ENCODE assay signal across 13 cellular contexts in the genomic region with DNA sequence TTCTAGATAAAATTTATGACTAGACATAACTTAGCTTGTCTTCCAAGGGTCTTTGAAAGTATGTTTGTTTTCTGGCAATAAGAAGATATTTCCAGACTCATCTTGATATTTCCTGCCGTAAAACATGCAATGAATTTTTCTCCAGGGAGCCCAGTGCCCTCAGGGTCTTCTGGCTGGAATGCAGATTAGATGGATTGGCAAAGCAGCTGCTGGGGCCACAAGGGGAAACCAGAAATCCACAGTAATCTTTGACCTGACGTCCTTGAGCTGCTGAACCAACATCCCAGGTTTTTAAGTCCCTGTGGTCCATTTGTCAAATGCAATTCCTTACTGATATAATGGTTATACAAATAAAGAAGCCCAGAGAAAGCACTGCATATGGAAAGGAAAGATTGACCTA.
DNase-seq lines count a peak whose midpoint lies in the region; ATAC-seq and TF ChIP-seq lines count a peak whose summit lies in the region.
"Had no signal": no experiment of that assay in that cellular context is flagged by ENCODE, and none has a peak within 500 bp of the region (broad histone marks: within the 10 kb centered on the region; RNA-seq: fewer than 3 reads in every experiment).

No MANE protein-coding gene starts in this region.

- H3K4me2 ChIP-seq in hepatocyte (no peak overlapping the region), smooth muscle cell (peak overlapping the region; percentile 7), PC-9 (no peak overlapping the region)

- intact Hi-C loops in left ventricle myocardium inferior (cut with micrococcal nuclease) = no loop called here
- intact Hi-C loops in PC-9 (cut with micrococcal nuclease; ENCODE audit: unreplicated experiment) = no loop called here

- no peaks in the 10 kb centered on the region for H3K9me3 ChIP-seq in cardiac muscle cell (ENCODE audit: low read depth)
- H3K9me3 ChIP-seq in left ventricle myocardium inferior (replicated peaks) = no peaks in the 10 kb centered on the region
- H3K9me3 ChIP-seq in SJCRH30 (replicated peaks) = peaks cover 3% of the 10 kb centered on the region; the same call in 1 of the 2 replicates
- H3K9me3 ChIP-seq in hepatocyte (ENCODE audit: low read depth) = no peaks in the 10 kb centered on the region
- H3K9me3 ChIP-seq in smooth muscle cell (replicated peaks; ENCODE audit: low read depth) = no peaks in the 10 kb centered on the region
- H3K9me3 ChIP-seq in PC-9 (ENCODE audit: insufficient read depth, low read depth) = no peaks in the 10 kb centered on the region; the same call in 1 of the 2 replicates
- H3K9me3 ChIP-seq: ovary had no signal

- H3F3A ChIP-seq in smooth muscle cell (ENCODE audit: low read depth) (peaks cover 6% of the 10 kb centered on the region), PC-9 (ENCODE audit: insufficient read depth, low read depth) (no peaks in the 10 kb centered on the region; the same call in 1 of the 2 replicates)

- H3K27me3 ChIP-seq in cardiac muscle cell (no peaks in the 10 kb centered on the region), left ventricle myocardium inferior (ENCODE audit: low read depth) (no peaks in the 10 kb centered on the region), SJCRH30 (no peaks in the 10 kb centered on the region), hepatocyte (no peaks in the 10 kb centered on the region), smooth muscle cell (ENCODE audit: low read depth) (no peaks in the 10 kb centered on the region), PC-9 (ENCODE audit: insufficient read depth, low read depth) (no peaks in the 10 kb centered on the region)

- peak; percentile 19 to 65 for DNase-seq in cardiac muscle cell (ENCODE audit: low read depth in 1 of 2, low spot score in 1 of 2)
- no peak for DNase-seq in left ventricle myocardium inferior
- DNase-seq in SJCRH30 = peak; percentile 94 to 97
- no peak for DNase-seq in hepatocyte (ENCODE audit: low spot score)
- DNase-seq in smooth muscle cell (lab: John Stamatoyannopoulos, UW; ENCODE audit: unreplicated experiment) = no peak
- no peak for DNase-seq in NCI-H1436 (lab: John Stamatoyannopoulos, UW)
- DNase-seq in PC-9 = no peak
- DNase-seq: activated CD4-positive, CD25-positive, alpha-beta regulatory T cell treated with anti-CD3 and anti-CD28 coated beads, Interleukin-2, amount 50 U/mL, for 72 hours; mammary epithelial cell; MM.1S; ovary; substantia nigra had no signal

- H3K4me3 ChIP-seq in cardiac muscle cell (no peak overlapping the region), left ventricle myocardium inferior (no peak overlapping the region), SJCRH30 (no peak overlapping the region), hepatocyte (no peak overlapping the region), smooth muscle cell (no peak overlapping the region), PC-9 (no peak overlapping the region)
- H3K4me3 ChIP-seq: ovary had no signal

- no peak for TF ChIP-seq CTCF in cardiac muscle cell (IDR thresholded peaks at IDR 0.05; ENCODE audit: low read depth, low read length)
- no peak for TF ChIP-seq CTCF in left ventricle myocardium inferior (IDR thresholded peaks at IDR 0.05; ENCODE audit: borderline replicate concordance)
- no peak for TF ChIP-seq CTCF in hepatocyte (IDR thresholded peaks at IDR 0.05; ENCODE audit: poor library complexity)
- TF ChIP-seq CTCF in smooth muscle cell (IDR thresholded peaks at IDR 0.05; ENCODE audit: borderline replicate concordance, insufficient read depth, poor library complexity, severe bottlenecking) = no peak
- no peak for TF ChIP-seq CTCF in PC-9 (conservative IDR thresholded peaks at IDR 0.05)

- H4K20me1 ChIP-seq in hepatocyte (ENCODE audit: insufficient read depth, poor library complexity, severe bottlenecking) (no peaks in the 10 kb centered on the region), smooth muscle cell (ENCODE audit: low read depth) (no peaks in the 10 kb centered on the region), PC-9 (ENCODE audit: insufficient read depth) (no peaks in the 10 kb centered on the region)

- no peak for ATAC-seq in GM21723 (IDR thresholded peaks at IDR 0.05; ENCODE audit: unreplicated experiment)

- POLR2A ChIA-PET in PC-9 (lab: Charles Lee; ENCODE audit: unreplicated experiment) = no interaction called here

- CTCF ChIA-PET in PC-9 (lab: Charles Lee) = no interaction called here

- no peaks in the 10 kb centered on the region for H3K9me2 ChIP-seq in hepatocyte (replicated peaks; ENCODE audit: insufficient read depth)
- H3K9me2 ChIP-seq in PC-9 (ENCODE audit: insufficient read depth) = no peaks in the 10 kb centered on the region

- 8% methylated on average over 2 of the region's 2 CpGs for WGBS in hepatocyte (ENCODE audit: low lambda C conversion rate, missing lambda C conversion rate)
- 3% methylated on average over 2 of the region's 2 CpGs for WGBS in smooth muscle cell (ENCODE audit: low lambda C conversion rate)

- no peak overlapping the region for H3K27ac ChIP-seq in cardiac muscle cell
- no peak overlapping the region for H3K27ac ChIP-seq in left ventricle myocardium inferior (replicated peaks)
- H3K27ac ChIP-seq in SJCRH30 = peak overlapping the region; percentile 69
- H3K27ac ChIP-seq in hepatocyte = peak overlapping the region; percentile 35
- no peak overlapping the region for H3K27ac ChIP-seq in smooth muscle cell (ENCODE audit: low read depth)
- no peak overlapping the region for H3K27ac ChIP-seq in PC-9
- H3K27ac ChIP-seq: ovary had no signal

- peaks cover 15% of the 10 kb centered on the region for H3K4me1 ChIP-seq in cardiac muscle cell (ENCODE audit: low read depth)
- H3K4me1 ChIP-seq in left ventricle myocardium inferior = peaks cover 6% of the 10 kb centered on the region
- peaks cover 21% of the 10 kb centered on the region for H3K4me1 ChIP-seq in SJCRH30
- H3K4me1 ChIP-seq in hepatocyte (ENCODE audit: insufficient read depth) = peaks cover 11% of the 10 kb centered on the region
- peaks cover 22% of the 10 kb centered on the region for H3K4me1 ChIP-seq in smooth muscle cell (ENCODE audit: low read depth)
- H3K4me1 ChIP-seq in PC-9 (replicated peaks; ENCODE audit: insufficient read depth) = no peaks in the 10 kb centered on the region

- H2AFZ ChIP-seq in hepatocyte (no peak overlapping the region), smooth muscle cell (ENCODE audit: low read depth) (no peak overlapping the region), PC-9 (no peak overlapping the region)

- H3K36me3 ChIP-seq in cardiac muscle cell = no peaks in the 10 kb centered on the region
- H3K36me3 ChIP-seq in left ventricle myocardium inferior = no peaks in the 10 kb centered on the region
- no peaks in the 10 kb centered on the region for H3K36me3 ChIP-seq in SJCRH30
- H3K36me3 ChIP-seq in hepatocyte (replicated peaks; ENCODE audit: insufficient read depth, low read depth) = no peaks in the 10 kb centered on the region
- no peaks in the 10 kb centered on the region for H3K36me3 ChIP-seq in smooth muscle cell (ENCODE audit: low read depth)
- H3K36me3 ChIP-seq in PC-9 (ENCODE audit: low read depth) = 0 out of 2 replicates have a peak, but pooled peaks cover 4% of the 10 kb centered on the region
- H3K36me3 ChIP-seq: ovary had no signal

- H3K79me2 ChIP-seq in hepatocyte (no peaks in the 10 kb centered on the region), smooth muscle cell (ENCODE audit: low read depth) (no peaks in the 10 kb centered on the region), PC-9 (ENCODE audit: low read depth) (no peaks in the 10 kb centered on the region)

- BruUV-seq in PC-9 (replicated peaks; lab: Mats Ljungman, UMichigan) = no TSS peak

- no peak overlapping the region for H3K9ac ChIP-seq in smooth muscle cell (ENCODE audit: low read depth)

Comparison
In these comparisons a context has a peak if more than half of its experiments do, and no peak if none do; other contexts are left out.
1. DNase-seq: peak in cardiac muscle cell (2 of 2) and SJCRH30 (2 of 2); none in left ventricle myocardium inferior (single experiment), hepatocyte (single experiment), smooth muscle cell (single experiment), NCI-H1436 (single experiment) and PC-9 (0 of 2).
2. H3K27ac ChIP-seq: peak in SJCRH30 (single experiment) and hepatocyte (single experiment); none in cardiac muscle cell (single experiment), left ventricle myocardium inferior (single experiment), smooth muscle cell (single experiment) and PC-9 (single experiment).